In the genomic region with DNA sequence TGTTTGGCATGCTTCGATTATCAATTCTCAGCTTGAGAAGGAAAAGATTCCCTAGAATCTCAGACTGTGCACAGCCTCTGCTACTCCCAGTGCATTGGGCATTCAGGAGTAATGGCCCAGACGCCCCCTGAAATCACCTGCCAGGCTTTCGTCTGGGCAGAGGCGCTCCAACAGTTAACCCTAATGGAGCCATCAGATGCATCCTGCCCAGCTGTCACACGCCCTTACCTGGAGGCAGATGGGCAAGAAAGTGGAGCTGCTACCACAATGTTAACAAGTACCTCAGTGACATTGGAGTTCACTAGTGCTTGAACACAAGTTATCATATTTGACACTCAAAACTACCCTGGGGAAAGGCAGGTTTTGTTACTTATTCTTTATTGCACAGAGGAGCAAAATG, we compare ENCODE assay signal across 7 cellular contexts. TPM values are rescaled to one million over a fixed set of nuclear protein-coding genes. Genes with fewer than 3 reads are reported as not detected.
A peak's percentile ranks its signal among the peaks of the same experiment; 100 is the strongest.
DNase-seq lines count a peak whose midpoint lies in the region; ATAC-seq and TF ChIP-seq lines count a peak whose summit lies in the region.

No MANE protein-coding gene starts in this region.

- DNase-seq in ELF-1 (ENCODE audit: low read depth, low spot score) (peak; percentile 44), NCI-H1105 (lab: John Stamatoyannopoulos, UW) (peak; percentile 45), mammary epithelial cell (no peak), GM19240 (ENCODE audit: insufficient read length, low spot score) (no peak)

- no peaks in the 10 kb centered on the region for H3K9me3 ChIP-seq in mammary epithelial cell (replicated peaks; ENCODE audit: insufficient read depth, low read length)
- H3K9me3 ChIP-seq in mucosa of rectum (ENCODE audit: control insufficient read depth in 2 of 2, low read length in 2 of 2): no peaks in the 10 kb centered on the region

- H3K36me3 ChIP-seq in mammary epithelial cell (ENCODE audit: insufficient read depth, low read length): no peaks in the 10 kb centered on the region
- H3K36me3 ChIP-seq in mucosa of rectum (ENCODE audit: control insufficient read depth in 2 of 2, insufficient read depth in 2 of 2, low read length in 2 of 2): no peaks in the 10 kb centered on the region

- BruUV-seq in mammary epithelial cell (replicated peaks; lab: Mats Ljungman, UMichigan): no TSS peak

- WGBS in mammary epithelial cell (ENCODE audit: low coverage, missing lambda C conversion rate): 19% methylated on average over 5 of the region's 5 CpGs

- H3K27me3 ChIP-seq in mammary epithelial cell (ENCODE audit: insufficient read depth, low read length) (no peaks in the 10 kb centered on the region), mucosa of rectum (ENCODE audit: control insufficient read depth in 2 of 2, insufficient read depth in 2 of 2, low read length in 2 of 2) (no peaks in the 10 kb centered on the region)

- no peaks in the 10 kb centered on the region for H4K20me1 ChIP-seq in mammary epithelial cell (ENCODE audit: insufficient read depth, low read length)

- H3K4me2 ChIP-seq in mammary epithelial cell (ENCODE audit: insufficient read depth, low read depth, low read length): peak overlapping the region; percentile 99

- peaks cover 39% of the 10 kb centered on the region for H3K79me2 ChIP-seq in mammary epithelial cell (ENCODE audit: insufficient read depth, low read length)

- CTCF ChIA-PET in mammary epithelial cell (lab: Charles Lee; ENCODE audit: low non-redundant PET): no interaction called here

- dilution Hi-C loops in mammary epithelial cell (cut with HindIII; ENCODE audit: low sequenced_read_pairs): no loop called here

- in situ Hi-C loops in mammary epithelial cell (cut with MboI; ENCODE audit: low sequenced_read_pairs in 2 of 2): no loop called here

- peak overlapping the region; percentile 100 for H2AFZ ChIP-seq in mammary epithelial cell (ENCODE audit: low read depth, low read length)

- no peak for TF ChIP-seq CTCF in mammary epithelial cell (conservative IDR thresholded peaks at IDR 0.05 in 1 of 2, IDR thresholded peaks at IDR 0.05 in 1 of 2; ENCODE audit: extremely low read depth in 1 of 2, insufficient read depth in 1 of 2, low read depth in 1 of 2, low read length in 2 of 2)

- H3K27ac ChIP-seq in mammary epithelial cell (ENCODE audit: insufficient read depth, low read depth, low read length): peak overlapping the region; percentile 99
- H3K27ac ChIP-seq in mucosa of rectum (ENCODE audit: low read depth in 2 of 2, low read length in 2 of 2): no peak overlapping the region

- ATAC-seq in HG03095 (IDR thresholded peaks at IDR 0.05; ENCODE audit: unreplicated experiment) (no peak), GM19328 (IDR thresholded peaks at IDR 0.05; ENCODE audit: unreplicated experiment) (no peak)

- H3K9ac ChIP-seq in mammary epithelial cell (ENCODE audit: insufficient read depth, low read length) (peak overlapping the region; percentile 99), mucosa of rectum (ENCODE audit: low read depth in 1 of 2, low read length in 2 of 2) (peak overlapping the region; percentile 72 to 89)

- H3K4me1 ChIP-seq in mammary epithelial cell (ENCODE audit: insufficient read depth, low read length): peaks cover 18% of the 10 kb centered on the region
- H3K4me1 ChIP-seq in mucosa of rectum (ENCODE audit: control insufficient read depth in 2 of 2, insufficient read depth in 2 of 2, low read length in 2 of 2): peaks cover 4 to 13% of the 10 kb centered on the region in 2 donors

- H3K4me3 ChIP-seq in mammary epithelial cell (replicated peaks in 1 of 3; ENCODE audit: insufficient read depth in 1 of 3, low read depth in 2 of 3, low read length in 3 of 3) (peak overlapping the region; percentile 89 to 98 (median 95)), mucosa of rectum (ENCODE audit: low read length in 2 of 2) (peak overlapping the region in 1 of 2 donors; percentile 89)

- intact Hi-C loops in mammary epithelial cell (cut with micrococcal nuclease): loop anchor here (5.0 kb wide), 1 partner anchor 60 kb away; no protein-coding TSS in a partner anchor

RNA-seq across cellular contexts. Expression of a gene that starts 1.0 kb away (rescaled TPM):
- 10 to 100 TPM; 19.2 to 27.7 TPM for total RNA-seq in mammary epithelial cell
- polyA plus RNA-seq in mammary epithelial cell: 13.9 TPM
- polyA minus RNA-seq in mammary epithelial cell: 216 TPM

Comparison
In these comparisons a context has a peak if more than half of its experiments do, and no peak if none do; other contexts are left out.
1. DNase-seq: peak in ELF-1 (single experiment) and NCI-H1105 (single experiment); none in mammary epithelial cell (single experiment) and GM19240 (single experiment).